In the genomic region with DNA sequence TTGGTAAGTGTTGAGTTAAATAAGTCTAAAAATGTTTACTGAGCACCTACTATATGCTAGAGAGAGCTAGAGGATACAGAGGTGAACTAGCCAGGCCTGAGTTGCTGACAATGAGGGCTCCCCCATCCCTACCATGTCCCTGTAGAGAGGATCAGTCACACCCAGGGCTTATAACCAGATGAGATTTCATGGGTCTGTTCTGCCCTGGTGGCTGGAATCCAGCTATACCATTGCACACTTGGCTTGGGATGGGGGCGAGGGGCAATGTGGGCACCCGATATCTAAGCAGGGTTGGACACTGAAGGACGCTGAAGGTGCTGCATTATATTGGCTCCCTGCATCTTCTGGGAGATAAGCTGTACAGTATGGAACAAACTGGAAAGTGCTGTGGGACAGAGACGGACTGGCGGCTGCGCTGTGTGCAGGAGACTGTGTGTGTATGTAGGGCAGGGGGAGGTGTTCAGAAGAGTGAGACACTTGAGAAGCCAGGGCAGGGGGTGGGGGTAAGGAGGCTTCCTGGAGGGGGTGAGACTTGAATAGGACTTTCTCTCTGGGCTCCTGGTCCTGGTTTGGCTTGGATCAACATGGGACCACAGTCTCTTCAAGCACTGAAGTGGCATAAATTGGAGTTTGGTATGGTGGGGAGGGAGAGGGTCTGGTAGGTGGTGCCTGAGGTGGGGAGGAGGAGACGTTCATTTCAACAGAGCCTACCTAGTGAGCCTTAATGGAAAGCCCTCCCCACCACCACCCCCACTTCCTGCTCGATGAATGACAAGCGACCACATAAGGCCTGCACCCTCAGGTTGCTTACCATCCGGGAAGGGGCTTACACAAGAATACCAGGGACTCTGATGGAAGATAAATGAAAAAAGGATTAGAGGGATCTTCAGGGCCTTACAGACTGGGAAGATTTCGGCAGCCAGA, we compare ENCODE assay signal across 8 cellular contexts. TPM values are rescaled to one million over a fixed set of nuclear protein-coding genes. Genes with fewer than 3 reads are reported as not detected.
DNase-seq lines count a peak whose midpoint lies in the region; ATAC-seq and TF ChIP-seq lines count a peak whose summit lies in the region.

No MANE protein-coding gene starts in this region.

- peak overlapping the region; percentile 84 for H3K4me3 Mint-ChIP-seq in activated naive CD4-positive, alpha-beta T cell treated with anti-CD3 and anti-CD28 coated beads, Interleukin-2, amount 10 ng/mL, durations not matched to agents 7 days and 5 days

- no peak overlapping the region; the same call in 1 of the 2 replicates for H3K27ac ChIP-seq in HL-60 (replicated peaks)
- peak overlapping the region in 3 of 10 donors; percentile 84 to 98 (median 85) for H3K27ac ChIP-seq in heart right ventricle

- no peak for TF ChIP-seq POLR2A in lower leg skin (IDR thresholded peaks at IDR 0.05)

- H3K4me3 ChIP-seq in AG04449 (ENCODE audit: low read depth, low read length), result no peak overlapping the region
- peak overlapping the region; percentile 67; the same call in 1 of the 2 replicates for H3K4me3 ChIP-seq in HL-60 (replicated peaks; ENCODE audit: insufficient read depth, low read length)
- H3K4me3 ChIP-seq in mucosa of stomach (ENCODE audit: low read length), result peak overlapping the region; percentile 67
- H3K4me3 ChIP-seq in heart right ventricle, result peak overlapping the region in 4 of 10 donors; percentile 66 to 80 (median 68)
- no peak overlapping the region for H3K4me3 ChIP-seq in lower leg skin (ENCODE audit: low read depth, poor library complexity, severe bottlenecking)

- CTCF ChIA-PET in AG04449 (lab: Yijun Ruan, JAX), result interaction anchor here (0.7 to 19.3 kb wide), 3 partner anchors 10 to 52 kb away, joined by 3 to 995 read pairs (median 17); no protein-coding TSS in a partner anchor
- CTCF ChIA-PET in activated naive CD4-positive, alpha-beta T cell treated with anti-CD3 and anti-CD28 coated beads, Interleukin-2, amount 10 ng/mL, durations not matched to agents 7 days and 5 days (lab: Charles Lee), result interaction anchor here (21.5 kb wide), 1 partner anchor 47 kb away, joined by 403 read pairs; no protein-coding TSS in a partner anchor

- ATAC-seq in HG02938 (IDR thresholded peaks at IDR 0.05; ENCODE audit: unreplicated experiment) (no peak), heart right ventricle (no peak)

- POLR2A ChIA-PET in AG04449 (lab: Yijun Ruan, JAX), result no interaction called here

- TF ChIP-seq CTCF in AG04449 (IDR thresholded peaks at IDR 0.05; ENCODE audit: insufficient read depth, low read length, missing control alignments), result peak; percentile 6
- TF ChIP-seq CTCF in HL-60 (IDR thresholded peaks at IDR 0.05; ENCODE audit: insufficient read depth, low read length), result no peak
- TF ChIP-seq CTCF in heart right ventricle (IDR thresholded peaks at IDR 0.05), result no peak
- no peak for TF ChIP-seq CTCF in lower leg skin (IDR thresholded peaks at IDR 0.05)

- no peaks in the 10 kb centered on the region for H3K27me3 ChIP-seq in HL-60 (ENCODE audit: insufficient read depth, poor library complexity, severe bottlenecking)
- no peaks in the 10 kb centered on the region for H3K27me3 ChIP-seq in mucosa of stomach (ENCODE audit: control insufficient read depth, insufficient read depth, low read length)
- H3K27me3 ChIP-seq in heart right ventricle, result no peaks in the 10 kb centered on the region

- intact Hi-C loops in heart right ventricle (cut with DNase I) (loop anchor here in 6 of 10 donors (5.0 to 10.0 kb wide), 4 partner anchors 35 to 538 kb away; a partner anchor contains a TSS), lower leg skin (cut with DNase I; ENCODE audit: low total_unique reads) (no loop called here)

- H3K27ac Mint-ChIP-seq in activated naive CD4-positive, alpha-beta T cell treated with anti-CD3 and anti-CD28 coated beads, Interleukin-2, amount 10 ng/mL, durations not matched to agents 7 days and 5 days, result peak overlapping the region; percentile 84

- no peaks in the 10 kb centered on the region for H3K36me3 ChIP-seq in mucosa of stomach (ENCODE audit: control insufficient read depth, insufficient read depth, low read length)
- no peaks in the 10 kb centered on the region for H3K36me3 ChIP-seq in heart right ventricle

- peaks cover 80% of the 10 kb centered on the region for H3K4me1 Mint-ChIP-seq in activated naive CD4-positive, alpha-beta T cell treated with anti-CD3 and anti-CD28 coated beads, Interleukin-2, amount 10 ng/mL, durations not matched to agents 7 days and 5 days

- H3K9me3 Mint-ChIP-seq in activated naive CD4-positive, alpha-beta T cell treated with anti-CD3 and anti-CD28 coated beads, Interleukin-2, amount 10 ng/mL, durations not matched to agents 7 days and 5 days, result no peaks in the 10 kb centered on the region

- H3K9me3 ChIP-seq in mucosa of stomach (ENCODE audit: control insufficient read depth, low read length) (no peaks in the 10 kb centered on the region), heart right ventricle (no peaks in the 10 kb centered on the region)

- H3K4me1 ChIP-seq in mucosa of stomach (ENCODE audit: control insufficient read depth, insufficient read depth, low read length) (peaks cover 70% of the 10 kb centered on the region), heart right ventricle (peaks cover 15 to 87% (median 71%) of the 10 kb centered on the region in 9 donors)

- H3K36me3 Mint-ChIP-seq in activated naive CD4-positive, alpha-beta T cell treated with anti-CD3 and anti-CD28 coated beads, Interleukin-2, amount 10 ng/mL, durations not matched to agents 7 days and 5 days, result peaks cover 19% of the 10 kb centered on the region

- WGBS in heart right ventricle, 2 donors, result 85 to 92% methylated on average over 11 of the region's 11 CpGs
- whole genome bisulfite sequencing in lower leg skin, 2 donors, result 73 to 74% methylated on average over 11 of the region's 11 CpGs

- DNase-seq in AG04449 (ENCODE audit: low read depth, low spot score), result no peak
- DNase-seq in HL-60 (ENCODE audit: low read depth in 1 of 2, low spot score in 1 of 2), result no peak
- DNase-seq in activated naive CD4-positive, alpha-beta T cell treated with anti-CD3 and anti-CD28 coated beads, Interleukin-2, amount 10 ng/mL, durations not matched to agents 7 days and 5 days, result peak; percentile 45
- no peak for DNase-seq in heart right ventricle
- DNase-seq in lower leg skin (ENCODE audit: low spot score in 2 of 2), result no peak
- DNase-seq in AG20443 (ENCODE audit: low spot score), result no peak

- H3K27me3 Mint-ChIP-seq in activated naive CD4-positive, alpha-beta T cell treated with anti-CD3 and anti-CD28 coated beads, Interleukin-2, amount 10 ng/mL, durations not matched to agents 7 days and 5 days, result no peaks in the 10 kb centered on the region

- H3K9ac ChIP-seq in mucosa of stomach (ENCODE audit: low read length), result peak overlapping the region; percentile 83

RNA-seq across cellular contexts. Expression of a gene that starts 1.8 kb away (rescaled TPM):
- total RNA-seq in heart right ventricle (10 to 100 TPM; 25.8 to 66.7 (median 35.2) TPM), lower leg skin (10 to 100 TPM; 47.1 to 95.4 (median 76.6) TPM)
- 10 to 100 TPM; 18.5 to 70.4 TPM for polyA plus RNA-seq in heart right ventricle

Comparison
In these comparisons a context has a peak if more than half of its experiments do, and no peak if none do; other contexts are left out.
1. H3K4me3 ChIP-seq: peak in HL-60 (single experiment) and mucosa of stomach (single experiment); none in AG04449 (single experiment) and lower leg skin (single experiment).